In genomic region chr11:113873241-113873626, GRCh38 we compare ENCODE assay signal across 1 cellular context.
TF ChIP-seq lines count a peak whose summit lies in the region.

No MANE protein-coding gene starts in this region.

TF ChIP-seq in GM23338, 12 proteins besides CTCF, POLR2A, EP300 and RAD21 (continued from another document):
- TF ChIP-seq, protein P1, sequence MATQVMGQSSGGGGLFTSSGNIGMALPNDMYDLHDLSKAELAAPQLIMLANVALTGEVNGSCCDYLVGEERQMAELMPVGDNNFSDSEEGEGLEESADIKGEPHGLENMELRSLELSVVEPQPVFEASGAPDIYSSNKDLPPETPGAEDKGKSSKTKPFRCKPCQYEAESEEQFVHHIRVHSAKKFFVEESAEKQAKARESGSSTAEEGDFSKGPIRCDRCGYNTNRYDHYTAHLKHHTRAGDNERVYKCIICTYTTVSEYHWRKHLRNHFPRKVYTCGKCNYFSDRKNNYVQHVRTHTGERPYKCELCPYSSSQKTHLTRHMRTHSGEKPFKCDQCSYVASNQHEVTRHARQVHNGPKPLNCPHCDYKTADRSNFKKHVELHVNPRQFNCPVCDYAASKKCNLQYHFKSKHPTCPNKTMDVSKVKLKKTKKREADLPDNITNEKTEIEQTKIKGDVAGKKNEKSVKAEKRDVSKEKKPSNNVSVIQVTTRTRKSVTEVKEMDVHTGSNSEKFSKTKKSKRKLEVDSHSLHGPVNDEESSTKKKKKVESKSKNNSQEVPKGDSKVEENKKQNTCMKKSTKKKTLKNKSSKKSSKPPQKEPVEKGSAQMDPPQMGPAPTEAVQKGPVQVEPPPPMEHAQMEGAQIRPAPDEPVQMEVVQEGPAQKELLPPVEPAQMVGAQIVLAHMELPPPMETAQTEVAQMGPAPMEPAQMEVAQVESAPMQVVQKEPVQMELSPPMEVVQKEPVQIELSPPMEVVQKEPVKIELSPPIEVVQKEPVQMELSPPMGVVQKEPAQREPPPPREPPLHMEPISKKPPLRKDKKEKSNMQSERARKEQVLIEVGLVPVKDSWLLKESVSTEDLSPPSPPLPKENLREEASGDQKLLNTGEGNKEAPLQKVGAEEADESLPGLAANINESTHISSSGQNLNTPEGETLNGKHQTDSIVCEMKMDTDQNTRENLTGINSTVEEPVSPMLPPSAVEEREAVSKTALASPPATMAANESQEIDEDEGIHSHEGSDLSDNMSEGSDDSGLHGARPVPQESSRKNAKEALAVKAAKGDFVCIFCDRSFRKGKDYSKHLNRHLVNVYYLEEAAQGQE (IDR thresholded peaks at IDR 0.05; ENCODE audit: unreplicated experiment), result no peak
- TF ChIP-seq ZNF331 (CRISPR knock-in tag; IDR thresholded peaks at IDR 0.05; ENCODE audit: low read depth), result no peak
- TF ChIP-seq, protein P2, sequence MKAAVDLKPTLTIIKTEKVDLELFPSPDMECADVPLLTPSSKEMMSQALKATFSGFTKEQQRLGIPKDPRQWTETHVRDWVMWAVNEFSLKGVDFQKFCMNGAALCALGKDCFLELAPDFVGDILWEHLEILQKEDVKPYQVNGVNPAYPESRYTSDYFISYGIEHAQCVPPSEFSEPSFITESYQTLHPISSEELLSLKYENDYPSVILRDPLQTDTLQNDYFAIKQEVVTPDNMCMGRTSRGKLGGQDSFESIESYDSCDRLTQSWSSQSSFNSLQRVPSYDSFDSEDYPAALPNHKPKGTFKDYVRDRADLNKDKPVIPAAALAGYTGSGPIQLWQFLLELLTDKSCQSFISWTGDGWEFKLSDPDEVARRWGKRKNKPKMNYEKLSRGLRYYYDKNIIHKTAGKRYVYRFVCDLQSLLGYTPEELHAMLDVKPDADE (IDR thresholded peaks at IDR 0.05), result no peak
TF ChIP-seq in GM23338: peak in this region for 0.
